In the genomic region with DNA sequence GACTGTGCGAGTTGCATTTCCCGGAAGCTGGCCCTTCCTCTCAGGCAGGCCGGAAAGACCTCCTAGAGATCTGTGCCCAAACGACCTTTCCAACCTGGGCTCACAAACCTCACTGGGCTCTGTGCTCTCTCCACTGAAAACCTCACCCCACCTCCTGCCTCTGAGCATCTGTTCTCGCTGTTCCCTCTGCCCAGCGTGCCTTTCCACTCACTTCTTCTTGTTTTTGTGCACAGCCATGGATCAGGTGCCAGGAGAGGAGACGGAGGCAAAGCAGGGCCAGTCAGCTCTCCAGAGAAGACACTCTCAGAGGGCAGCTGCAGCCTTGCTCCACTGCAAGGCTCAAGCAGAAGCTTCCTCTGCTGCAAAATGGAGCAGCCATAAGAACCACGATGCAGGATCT, we compare ENCODE assay signal across 26 cellular contexts.
"Had no signal": no experiment of that assay in that cellular context is flagged by ENCODE, and none has a peak within 500 bp of the region (broad histone marks: within the 10 kb centered on the region; RNA-seq: fewer than 3 reads in every experiment).

No MANE protein-coding gene starts in this region.

- H3K4me3 Mint-ChIP-seq: naive thymus-derived CD8-positive, alpha-beta T cell; nephron; stimulated activated effector memory CD8-positive, alpha-beta T cell treated with anti-CD3 and anti-CD28 coated beads, Interleukin-12 subunit alpha, Interleukin-12 subunit beta, amount 100 ng/mL, for 72 hours; stimulated activated naive CD8-positive, alpha-beta T cell treated with anti-CD3 and anti-CD28 coated beads, Interleukin-15, Interleukin-2, amounts not matched to agents 100 ng/mL and 50 ng/mL, for 24 hours had no signal

- H2AFZ ChIP-seq: hepatocyte, parathyroid adenoma had no signal

- DNase-seq: heart right ventricle; islet precursor cell; kidney glomerular epithelial cell; left cardiac atrium; lower lobe of right lung; mammary epithelial cell; mesenchymal stem cell; naive thymus-derived CD8-positive, alpha-beta T cell; nucleus accumbens; stimulated activated CD4-positive, alpha-beta T cell treated with anti-CD3 and anti-CD28 coated beads, Interleukin-4, amount 100 ng/mL, for 24 hours; stimulated activated naive CD4-positive, alpha-beta T cell; tibial artery; trophoblast cell; uterus had no signal

- H3K36me3 ChIP-seq: heart right ventricle, lower lobe of right lung, right atrium auricular region, suprapubic skin, thoracic aorta, tibial artery, uterus had no signal

- H3K4me1 ChIP-seq: parathyroid adenoma, uterus had no signal

- ATAC-seq: heart right ventricle; left cardiac atrium; left lobe of liver; lower lobe of right lung; naive thymus-derived CD8-positive, alpha-beta T cell; sciatic nerve; stimulated activated effector memory CD8-positive, alpha-beta T cell treated with anti-CD3 and anti-CD28 coated beads, Interleukin-12 subunit alpha, Interleukin-12 subunit beta, amount 100 ng/mL, for 72 hours had no signal

- H3K4me2 ChIP-seq: hepatocyte had no signal

- H3K27ac ChIP-seq: heart right ventricle, hepatocyte, lower lobe of right lung, parathyroid adenoma, right atrium auricular region, skin epidermis, suprapubic skin, thoracic aorta, tibial artery, uterus had no signal

- H3K27me3 ChIP-seq: right atrium auricular region had no signal

- H3K27ac Mint-ChIP-seq: nephron; progenitor cell of endocrine pancreas; stimulated activated effector memory CD8-positive, alpha-beta T cell treated with anti-CD3 and anti-CD28 coated beads, Interleukin-12 subunit alpha, Interleukin-12 subunit beta, amount 100 ng/mL, for 72 hours; stimulated activated naive CD8-positive, alpha-beta T cell treated with anti-CD3 and anti-CD28 coated beads, Interleukin-15, Interleukin-2, amounts not matched to agents 100 ng/mL and 50 ng/mL, for 24 hours had no signal

- H3K4me3 ChIP-seq: heart right ventricle, hepatocyte, lower lobe of right lung, right atrium auricular region, skin epidermis, suprapubic skin, thoracic aorta, tibial artery, uterus had no signal

- H3K9me3 Mint-ChIP-seq: nephron; stimulated activated effector memory CD8-positive, alpha-beta T cell treated with anti-CD3 and anti-CD28 coated beads, Interleukin-12 subunit alpha, Interleukin-12 subunit beta, amount 100 ng/mL, for 72 hours; stimulated activated naive CD8-positive, alpha-beta T cell treated with anti-CD3 and anti-CD28 coated beads, Interleukin-15, Interleukin-2, amounts not matched to agents 100 ng/mL and 50 ng/mL, for 24 hours had no signal

- H3K36me3 Mint-ChIP-seq: stimulated activated effector memory CD8-positive, alpha-beta T cell treated with anti-CD3 and anti-CD28 coated beads, Interleukin-12 subunit alpha, Interleukin-12 subunit beta, amount 100 ng/mL, for 72 hours had no signal

- H3K4me1 Mint-ChIP-seq: stimulated activated effector memory CD8-positive, alpha-beta T cell treated with anti-CD3 and anti-CD28 coated beads, Interleukin-12 subunit alpha, Interleukin-12 subunit beta, amount 100 ng/mL, for 72 hours had no signal

- H3K9ac ChIP-seq: parathyroid adenoma had no signal

- H3K9me3 ChIP-seq: heart right ventricle, lower lobe of right lung, right atrium auricular region, suprapubic skin, thoracic aorta, tibial artery, uterus had no signal

- H3K79me2 ChIP-seq: hepatocyte, parathyroid adenoma had no signal
